ENCODE assay signal across 13 cellular contexts in genomic region chr9:127809562-127810377, GRCh38. TPM values are rescaled to one million over a fixed set of nuclear protein-coding genes. Genes with fewer than 3 reads are reported as not detected.
A peak's percentile ranks its signal among the peaks of the same experiment; 100 is the strongest.
DNase-seq lines count a peak whose midpoint lies in the region; ATAC-seq, FAIRE-seq and TF ChIP-seq lines count a peak whose summit lies in the region.
"Had no signal": no experiment of that assay in that cellular context is flagged by ENCODE, and none has a peak within 500 bp of the region (broad histone marks: within the 10 kb centered on the region; RNA-seq: fewer than 3 reads in every experiment).

No MANE protein-coding gene starts in this region.

- dilution Hi-C loops in IMR-90 (cut with HindIII; ENCODE audit: low sequenced_read_pairs, unreplicated experiment) (no loop called here), endothelial cell of umbilical vein (cut with MboI; ENCODE audit: extremely low pct_ligation_motif_present, low sequenced_read_pairs) (no loop called here)

- 0 out of 2 replicates have a peak overlapping the region, but pooled peaks have one; percentile 36 for H3K27ac ChIP-seq in 22Rv1
- no peak overlapping the region for H3K27ac ChIP-seq in IMR-90 (ENCODE audit: insufficient read depth, low read length)
- no peak overlapping the region for H3K27ac ChIP-seq in endothelial cell of umbilical vein (ENCODE audit: insufficient read depth, low read depth, low read length)
- peak overlapping the region in 2 of 3 donors; percentile 10 to 62 for H3K27ac ChIP-seq in right lobe of liver
- H3K27ac ChIP-seq: SK-N-MC had no signal

- no peak for DNase-seq in IMR-90
- DNase-seq in endothelial cell of umbilical vein (ENCODE audit: low read depth, low spot score): no peak
- peak; percentile 75 to 86 (median 84) for DNase-seq in right lobe of liver
- no peak for DNase-seq in ureter (ENCODE audit: low spot score)
- no peak for DNase-seq in SKM-1 treated with dmso at 0.1 percent for 144 hours (lab: John Stamatoyannopoulos, UW; ENCODE audit: unreplicated experiment)
- no peak for DNase-seq in GM13977 (ENCODE audit: low spot score)
- no peak for DNase-seq in lower leg skin (ENCODE audit: low spot score in 2 of 2)
- DNase-seq: AML-193; caudate nucleus; NCI-H2171; stimulated activated naive B cell treated with anti-CD40 and anti-IgM and Interleukin-4, amounts not matched to agents 10 μg/mL and 1 μg/mL and 100 μg/mL, for 72 hours had no signal

- BruUV-seq in IMR-90 (replicated peaks; lab: Mats Ljungman, UMichigan) (no TSS peak), endothelial cell of umbilical vein (replicated peaks; lab: Mats Ljungman, UMichigan) (no TSS peak)

- peaks cover 27 to 48% of the 10 kb centered on the region in 2 experiments for H3K79me1 ChIP-seq in IMR-90 (ENCODE audit: low read depth in 1 of 2, low read length in 2 of 2)

- no peak overlapping the region for H3K18ac ChIP-seq in IMR-90 (ENCODE audit: low read depth, low read length)

- H2AK9ac ChIP-seq in IMR-90 (replicated peaks; ENCODE audit: low read depth, low read length, poor library complexity): peak overlapping the region; percentile 55

- peak; percentile 37 for ATAC-seq in IMR-90 (ENCODE audit: low read depth)
- peak; percentile 69 to 88 (median 83) for ATAC-seq in right lobe of liver
- ATAC-seq: stimulated activated naive B cell treated with anti-CD40 and anti-IgM and Interleukin-4, amounts not matched to agents 10 μg/mL and 1 μg/mL and 100 μg/mL, for 72 hours had no signal

- peaks cover 66% of the 10 kb centered on the region for H3K36me3 ChIP-seq in IMR-90 (ENCODE audit: control insufficient read depth, insufficient read depth, low read length)
- H3K36me3 ChIP-seq in endothelial cell of umbilical vein (ENCODE audit: control insufficient read depth in 2 of 2, extremely low read depth in 1 of 2, insufficient read depth in 2 of 2, low read length in 2 of 2): peaks cover 9 to 36% of the 10 kb centered on the region in 2 experiments
- peaks cover 0 to 89% (median 25%) of the 10 kb centered on the region in 4 donors for H3K36me3 ChIP-seq in right lobe of liver

- no peak overlapping the region for H2BK5ac ChIP-seq in IMR-90 (ENCODE audit: low read depth, low read length, poor library complexity, severe bottlenecking)

- H3K79me2 ChIP-seq in endothelial cell of umbilical vein (ENCODE audit: control insufficient read depth, insufficient read depth, low read length): peaks cover 7% of the 10 kb centered on the region

- peak overlapping the region; percentile 49 for H2AFZ ChIP-seq in IMR-90 (replicated peaks; ENCODE audit: low read length, poor library complexity)
- no peak overlapping the region for H2AFZ ChIP-seq in endothelial cell of umbilical vein (ENCODE audit: low read depth, low read length)

- POLR2A ChIA-PET in IMR-90 (lab: Charles Lee; ENCODE audit: unreplicated experiment) (no interaction called here), endothelial cell of umbilical vein (lab: Charles Lee) (no interaction called here)

- TF ChIP-seq CTCF in 22Rv1 (IDR thresholded peaks at IDR 0.05) (no peak), IMR-90 (conservative IDR thresholded peaks at IDR 0.05; ENCODE audit: low read depth, low read length) (no peak), endothelial cell of umbilical vein (IDR thresholded peaks at IDR 0.05; ENCODE audit: extremely low read depth in 1 of 2, insufficient read depth in 1 of 2, low read depth in 1 of 2, low read length in 2 of 2) (no peak), right lobe of liver (IDR thresholded peaks at IDR 0.05) (no peak), GM13977 (IDR thresholded peaks at IDR 0.05; ENCODE audit: extremely low read depth, insufficient read depth, missing control alignments) (no peak), lower leg skin (IDR thresholded peaks at IDR 0.05) (no peak)

- H2AK5ac ChIP-seq in IMR-90 (ENCODE audit: low read depth, low read length): 0 out of 2 replicates have a peak overlapping the region, but pooled peaks have one; percentile 5

- TF ChIP-seq POLR2A in IMR-90 (IDR thresholded peaks at IDR 0.05; ENCODE audit: low read depth, low read length) (no peak), endothelial cell of umbilical vein (IDR thresholded peaks at IDR 0.05; ENCODE audit: low read depth, low read length) (peak; percentile 4), right lobe of liver (IDR thresholded peaks at IDR 0.05) (peak; percentile 11), lower leg skin (IDR thresholded peaks at IDR 0.05) (no peak)

- no peak for FAIRE-seq in endothelial cell of umbilical vein (lab: Jason Lieb, UNC)

- no peak overlapping the region for H4K5ac ChIP-seq in IMR-90 (ENCODE audit: low read depth, low read length)

- no peak for TF ChIP-seq RAD21 in IMR-90 (IDR thresholded peaks at IDR 0.05; ENCODE audit: low read length)

- no peaks in the 10 kb centered on the region for H3K4me1 ChIP-seq in IMR-90 (ENCODE audit: control insufficient read depth, insufficient read depth, low read length)
- H3K4me1 ChIP-seq in endothelial cell of umbilical vein (ENCODE audit: control insufficient read depth, extremely low read depth, insufficient read depth, low read length): no peaks in the 10 kb centered on the region
- peaks cover 0 to 21% (median 9%) of the 10 kb centered on the region in 4 donors for H3K4me1 ChIP-seq in right lobe of liver

- H3K4me2 ChIP-seq in IMR-90 (ENCODE audit: low read depth, low read length) (no peak overlapping the region), endothelial cell of umbilical vein (ENCODE audit: insufficient read depth, low read length) (no peak overlapping the region)

- H4K91ac ChIP-seq in IMR-90 (ENCODE audit: insufficient read depth, low read depth, low read length): no peak overlapping the region

- H2BK120ac ChIP-seq in IMR-90 (ENCODE audit: low read depth, low read length): no peak overlapping the region

- H3K56ac ChIP-seq in IMR-90 (ENCODE audit: extremely low read depth, insufficient read depth, low read length): no peak overlapping the region

- H3K27me3 ChIP-seq in IMR-90 (ENCODE audit: control insufficient read depth, insufficient read depth, low read length): no peaks in the 10 kb centered on the region
- H3K27me3 ChIP-seq in endothelial cell of umbilical vein (ENCODE audit: control insufficient read depth in 2 of 2, insufficient read depth in 2 of 2, low read length in 2 of 2): no peaks in the 10 kb centered on the region
- H3K27me3 ChIP-seq in right lobe of liver: no peaks in the 10 kb centered on the region

- H4K20me1 ChIP-seq in IMR-90 (ENCODE audit: insufficient read depth, low read length) (peaks cover 14% of the 10 kb centered on the region), endothelial cell of umbilical vein (replicated peaks; ENCODE audit: control insufficient read depth, extremely low read depth, insufficient read depth, low read length) (no peaks in the 10 kb centered on the region)

- WGBS in IMR-90 (ENCODE audit: extremely low coverage in 2 of 2, insufficient read length in 1 of 2), 2 experiments: 48% methylated on average over 17 of the region's 56 CpGs; no CpG with 5 or more reads in 1 of the 2 experiments
- WGBS in right lobe of liver (ENCODE audit: insufficient coverage, low coverage, low lambda C conversion rate, missing lambda C conversion rate): 46% methylated on average over 28 of the region's 56 CpGs
- 36 to 53% methylated on average over 21 to 46 of the region's 56 CpGs for WGBS in lower leg skin, 2 donors

- H4K8ac ChIP-seq in IMR-90 (ENCODE audit: low read depth in 2 of 2, low read length in 2 of 2): no peak overlapping the region

- in situ Hi-C loops in IMR-90 (cut with MboI; ENCODE audit: low sequenced_read_pairs): no loop called here
- in situ Hi-C loops in GM13977 (cut with MboI; ENCODE audit: low pct_unique_long_range_greater_than_20kb, low sequenced_read_pairs, unreplicated experiment): no loop called here

- no peak overlapping the region for H2BK15ac ChIP-seq in IMR-90 (ENCODE audit: low read depth, low read length)

- CTCF ChIA-PET in IMR-90 (lab: Yijun Ruan, JAX) (no interaction called here), endothelial cell of umbilical vein (lab: Charles Lee) (interaction anchor here (0.8 to 1.5 kb wide), 2 partner anchors 44 to 60 kb away, joined by 3 to 12 read pairs; no protein-coding TSS in a partner anchor)

- H3K14ac ChIP-seq in IMR-90 (replicated peaks; ENCODE audit: low read depth, low read length): no peak overlapping the region

- H3K9me1 ChIP-seq in IMR-90 (ENCODE audit: insufficient read depth, low read length): no peaks in the 10 kb centered on the region
- no peaks in the 10 kb centered on the region for H3K9me1 ChIP-seq in endothelial cell of umbilical vein (replicated peaks; ENCODE audit: control insufficient read depth, extremely low read depth, insufficient read depth, low read length)

- intact Hi-C loops in IMR-90 (cut with micrococcal nuclease) (no loop called here), endothelial cell of umbilical vein (cut with micrococcal nuclease) (no loop called here), right lobe of liver (cut with DNase I) (loop anchor here in 1 of 2 donors (10.0 kb wide), 1 partner anchor 65 kb away; the partner anchor contains the start of gene AK1), lower leg skin (cut with DNase I; ENCODE audit: low total_unique reads) (no loop called here)

- no peak overlapping the region for H3K4me3 ChIP-seq in IMR-90 (ENCODE audit: insufficient read depth, low read depth, low read length)
- H3K4me3 ChIP-seq in endothelial cell of umbilical vein (replicated peaks in 1 of 3; ENCODE audit: insufficient read depth in 1 of 3, low read depth in 1 of 3, low read length in 3 of 3): no peak overlapping the region
- H3K4me3 ChIP-seq in right lobe of liver: peak overlapping the region in 2 of 3 donors; percentile 38 to 39
- H3K4me3 ChIP-seq in lower leg skin (ENCODE audit: low read depth, poor library complexity, severe bottlenecking): no peak overlapping the region
- H3K4me3 ChIP-seq: SK-N-MC had no signal

- H3K9ac ChIP-seq in IMR-90 (ENCODE audit: low read depth, low read length): no peak overlapping the region
- H3K9ac ChIP-seq in endothelial cell of umbilical vein (replicated peaks; ENCODE audit: extremely low read depth, insufficient read depth, low read length): no peak overlapping the region

- no peak overlapping the region for H3K23ac ChIP-seq in IMR-90 (ENCODE audit: low read depth, low read length)

- H3K4ac ChIP-seq in IMR-90 (ENCODE audit: low read depth, low read length): no peak overlapping the region

- H3K9me3 ChIP-seq in IMR-90 (ENCODE audit: control insufficient read depth, insufficient read depth, low read length): no peaks in the 10 kb centered on the region
- no peaks in the 10 kb centered on the region for H3K9me3 ChIP-seq in endothelial cell of umbilical vein (replicated peaks; ENCODE audit: control insufficient read depth, insufficient read depth, low read length)
- H3K9me3 ChIP-seq in right lobe of liver: no peaks in the 10 kb centered on the region

- H2BK20ac ChIP-seq in IMR-90 (ENCODE audit: low read depth, low read length): no peak overlapping the region

RNA-seq across cellular contexts. Expression of gene FPGS, which starts 7.1 kb away (rescaled TPM):
- 43.9 and 45.5 TPM in 2 replicates for total RNA-seq in IMR-90 (2012; rRNA removed)
- 71.5 and 75.7 TPM in 2 replicates for polyA plus RNA-seq in IMR-90 (2012; rRNA removed)
- 39.9 and 56.3 TPM in 2 replicates for polyA plus RNA-seq in IMR-90 (2012; cell fraction: cytosol; rRNA removed)
- 94.7 and 201 TPM in 2 replicates for polyA plus RNA-seq in IMR-90 (2012; cell fraction: nucleus; rRNA removed; ENCODE audit: low replicate concordance)
- total RNA-seq in endothelial cell of umbilical vein: 90.2 and 90.7 TPM in 2 replicates
- polyA plus RNA-seq in endothelial cell of umbilical vein: 77.7 and 129 TPM in 2 replicates
- 67.9 and 72.7 TPM in 2 replicates for polyA plus RNA-seq in endothelial cell of umbilical vein (2011; cell fraction: cytosol; rRNA removed)
- polyA plus RNA-seq in endothelial cell of umbilical vein (2011; cell fraction: nucleus; rRNA removed): 116 and 150 TPM in 2 replicates
- polyA plus RNA-seq in endothelial cell of umbilical vein (2012): 58.5 and 71.2 TPM in 2 replicates
- 76.5 and 80.5 TPM in 2 replicates for polyA minus RNA-seq in endothelial cell of umbilical vein
- 58.0 TPM for polyA minus RNA-seq in endothelial cell of umbilical vein (2011; cell fraction: cytosol; rRNA and poly(A)+ RNA removed)
- polyA minus RNA-seq in endothelial cell of umbilical vein (2011; cell fraction: nucleus; rRNA and poly(A)+ RNA removed): 45.1 and 52.0 TPM in 2 replicates
- 10 to 100 TPM; 44.3 to 68.5 (median 56.9) TPM for total RNA-seq in right lobe of liver
- 115 TPM for total RNA-seq in ureter
- 10 to 100 TPM; 21.3 to 46.5 (median 37.4) TPM for total RNA-seq in lower leg skin

RNA-seq across cellular contexts. Expression of gene CDK9, which starts 23.9 kb away (rescaled TPM):
- total RNA-seq in IMR-90 (2012; rRNA removed): 28.9 and 30.3 TPM in 2 replicates
- polyA plus RNA-seq in IMR-90 (2012; rRNA removed): 49.9 and 52.1 TPM in 2 replicates
- polyA plus RNA-seq in IMR-90 (2012; cell fraction: cytosol; rRNA removed): 34.4 and 54.3 TPM in 2 replicates
- 140 and 177 TPM in 2 replicates for polyA plus RNA-seq in IMR-90 (2012; cell fraction: nucleus; rRNA removed; ENCODE audit: low replicate concordance)
- total RNA-seq in endothelial cell of umbilical vein: 124 and 128 TPM in 2 replicates
- 92.2 and 99.0 TPM in 2 replicates for polyA plus RNA-seq in endothelial cell of umbilical vein
- polyA plus RNA-seq in endothelial cell of umbilical vein (2011; cell fraction: cytosol; rRNA removed): 50.0 and 61.0 TPM in 2 replicates
- polyA plus RNA-seq in endothelial cell of umbilical vein (2011; cell fraction: nucleus; rRNA removed): 193 and 200 TPM in 2 replicates
- polyA plus RNA-seq in endothelial cell of umbilical vein (2012): 76.9 and 94.3 TPM in 2 replicates
- 88.4 and 92.9 TPM in 2 replicates for polyA minus RNA-seq in endothelial cell of umbilical vein
- polyA minus RNA-seq in endothelial cell of umbilical vein (2011; cell fraction: cytosol; rRNA and poly(A)+ RNA removed): 63.0 TPM
- 58.3 and 65.1 TPM in 2 replicates for polyA minus RNA-seq in endothelial cell of umbilical vein (2011; cell fraction: nucleus; rRNA and poly(A)+ RNA removed)
- 100 to 1,000 TPM in 1 of 6 experiments, 10 to 100 TPM in 5; 49.4 to 107 (median 54.5) TPM for total RNA-seq in right lobe of liver
- 81.0 TPM for total RNA-seq in ureter
- 10 to 100 TPM; 60.7 to 96.3 (median 70.7) TPM for total RNA-seq in lower leg skin

RNA-seq across cellular contexts. Expression of gene SH2D3C, which starts 31.3 kb away (rescaled TPM):
- under 0.01 and 0.28 TPM in 2 replicates for total RNA-seq in IMR-90 (2012; rRNA removed)
- polyA plus RNA-seq in IMR-90 (2012; rRNA removed): 0.22 and 0.24 TPM in 2 replicates
- polyA plus RNA-seq in IMR-90 (2012; cell fraction: cytosol; rRNA removed): 0.06 and 0.38 TPM in 2 replicates
- 0.05 and 0.29 TPM in 2 replicates for polyA plus RNA-seq in IMR-90 (2012; cell fraction: nucleus; rRNA removed; ENCODE audit: low replicate concordance)
- total RNA-seq in endothelial cell of umbilical vein: 95.0 and 102 TPM in 2 replicates
- polyA plus RNA-seq in endothelial cell of umbilical vein: 173 and 218 TPM in 2 replicates
- polyA plus RNA-seq in endothelial cell of umbilical vein (2011; cell fraction: cytosol; rRNA removed): 61.4 and 68.1 TPM in 2 replicates
- polyA plus RNA-seq in endothelial cell of umbilical vein (2011; cell fraction: nucleus; rRNA removed): 67.4 and 92.8 TPM in 2 replicates
- 42.8 and 49.4 TPM in 2 replicates for polyA plus RNA-seq in endothelial cell of umbilical vein (2012)
- 104 and 130 TPM in 2 replicates for polyA minus RNA-seq in endothelial cell of umbilical vein
- polyA minus RNA-seq in endothelial cell of umbilical vein (2011; cell fraction: cytosol; rRNA and poly(A)+ RNA removed): not detected
- polyA minus RNA-seq in endothelial cell of umbilical vein (2011; cell fraction: nucleus; rRNA and poly(A)+ RNA removed): 45.1 and 63.7 TPM in 2 replicates
- 1 to 10 TPM; 1.7 to 5.6 (median 2.7) TPM for total RNA-seq in right lobe of liver
- total RNA-seq in ureter: 15.7 TPM
- 1 to 10 TPM; 1.9 to 8.5 (median 5.3) TPM for total RNA-seq in lower leg skin

RNA-seq across cellular contexts. Expression of gene ENG, which starts 44.7 kb away (rescaled TPM):
- total RNA-seq in IMR-90 (2012; rRNA removed) (3.6 and 4.2 TPM in 2 replicates), endothelial cell of umbilical vein (688 and 728 TPM in 2 replicates), right lobe of liver (10 to 100 TPM; 27.4 to 90.1 (median 54.1) TPM), ureter (83.6 TPM), lower leg skin (10 to 100 TPM; 12.0 to 51.1 (median 19.6) TPM)
- polyA plus RNA-seq in IMR-90 (2012; rRNA removed) (73.9 and 83.3 TPM in 2 replicates), endothelial cell of umbilical vein (338 and 355 TPM in 2 replicates)
- 39.1 and 101 TPM in 2 replicates for polyA plus RNA-seq in IMR-90 (2012; cell fraction: cytosol; rRNA removed)
- polyA plus RNA-seq in IMR-90 (2012; cell fraction: nucleus; rRNA removed; ENCODE audit: low replicate concordance): 36.4 and 102 TPM in 2 replicates
- polyA plus RNA-seq in endothelial cell of umbilical vein (2011; cell fraction: cytosol; rRNA removed): 321 and 356 TPM in 2 replicates
- 246 and 249 TPM in 2 replicates for polyA plus RNA-seq in endothelial cell of umbilical vein (2011; cell fraction: nucleus; rRNA removed)
- 646 and 659 TPM in 2 replicates for polyA plus RNA-seq in endothelial cell of umbilical vein (2012)
- polyA minus RNA-seq in endothelial cell of umbilical vein: 275 and 289 TPM in 2 replicates
- polyA minus RNA-seq in endothelial cell of umbilical vein (2011; cell fraction: cytosol; rRNA and poly(A)+ RNA removed): 28.9 TPM
- polyA minus RNA-seq in endothelial cell of umbilical vein (2011; cell fraction: nucleus; rRNA and poly(A)+ RNA removed): 123 and 127 TPM in 2 replicates

Comparison
In these comparisons a context has a peak if more than half of its experiments do, and no peak if none do; other contexts are left out.
1. H3K27ac ChIP-seq: peak in 22Rv1 (single experiment) and right lobe of liver (2 of 3); none in IMR-90 (single experiment) and endothelial cell of umbilical vein (single experiment).
2. DNase-seq: peak in right lobe of liver (3 of 3); none in IMR-90 (single experiment), endothelial cell of umbilical vein (single experiment), ureter (single experiment), SKM-1 treated with dmso at 0.1 percent for 144 hours (single experiment), GM13977 (single experiment) and lower leg skin (0 of 2).
3. H3K4me3 ChIP-seq: peak in right lobe of liver (2 of 3); none in IMR-90 (single experiment), endothelial cell of umbilical vein (0 of 3) and lower leg skin (single experiment).
4. POLR2A ChIP-seq: peak in endothelial cell of umbilical vein (single experiment) and right lobe of liver (single experiment); none in IMR-90 (single experiment) and lower leg skin (0 of 2).